Comparison of ENCODE assay signal across 1 cellular context in the genomic region with DNA sequence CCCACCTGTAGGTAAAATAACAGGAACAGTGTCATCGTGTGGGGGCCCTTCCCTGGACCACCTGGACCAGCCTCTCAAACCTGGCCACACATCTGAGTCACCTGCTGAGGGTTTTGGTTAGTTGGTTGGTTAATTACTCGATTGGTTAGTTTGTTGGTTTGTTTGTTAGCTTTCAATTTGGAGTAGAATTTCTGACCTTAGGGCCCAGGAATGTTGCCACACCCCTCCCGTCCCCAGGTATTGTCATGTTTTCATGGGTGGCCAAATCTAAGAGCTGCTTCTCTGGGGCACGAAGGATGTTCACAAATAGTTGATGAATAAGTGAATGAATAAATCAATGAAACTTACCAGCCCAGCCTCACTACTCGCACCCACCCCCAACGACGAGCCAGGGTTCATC.
TF ChIP-seq lines count a peak whose summit lies in the region.

No MANE protein-coding gene starts in this region.

TF ChIP-seq in GM23338, 12 proteins besides CTCF, POLR2A, EP300 and RAD21 (continued from another document):
- TF ChIP-seq, protein P1, sequence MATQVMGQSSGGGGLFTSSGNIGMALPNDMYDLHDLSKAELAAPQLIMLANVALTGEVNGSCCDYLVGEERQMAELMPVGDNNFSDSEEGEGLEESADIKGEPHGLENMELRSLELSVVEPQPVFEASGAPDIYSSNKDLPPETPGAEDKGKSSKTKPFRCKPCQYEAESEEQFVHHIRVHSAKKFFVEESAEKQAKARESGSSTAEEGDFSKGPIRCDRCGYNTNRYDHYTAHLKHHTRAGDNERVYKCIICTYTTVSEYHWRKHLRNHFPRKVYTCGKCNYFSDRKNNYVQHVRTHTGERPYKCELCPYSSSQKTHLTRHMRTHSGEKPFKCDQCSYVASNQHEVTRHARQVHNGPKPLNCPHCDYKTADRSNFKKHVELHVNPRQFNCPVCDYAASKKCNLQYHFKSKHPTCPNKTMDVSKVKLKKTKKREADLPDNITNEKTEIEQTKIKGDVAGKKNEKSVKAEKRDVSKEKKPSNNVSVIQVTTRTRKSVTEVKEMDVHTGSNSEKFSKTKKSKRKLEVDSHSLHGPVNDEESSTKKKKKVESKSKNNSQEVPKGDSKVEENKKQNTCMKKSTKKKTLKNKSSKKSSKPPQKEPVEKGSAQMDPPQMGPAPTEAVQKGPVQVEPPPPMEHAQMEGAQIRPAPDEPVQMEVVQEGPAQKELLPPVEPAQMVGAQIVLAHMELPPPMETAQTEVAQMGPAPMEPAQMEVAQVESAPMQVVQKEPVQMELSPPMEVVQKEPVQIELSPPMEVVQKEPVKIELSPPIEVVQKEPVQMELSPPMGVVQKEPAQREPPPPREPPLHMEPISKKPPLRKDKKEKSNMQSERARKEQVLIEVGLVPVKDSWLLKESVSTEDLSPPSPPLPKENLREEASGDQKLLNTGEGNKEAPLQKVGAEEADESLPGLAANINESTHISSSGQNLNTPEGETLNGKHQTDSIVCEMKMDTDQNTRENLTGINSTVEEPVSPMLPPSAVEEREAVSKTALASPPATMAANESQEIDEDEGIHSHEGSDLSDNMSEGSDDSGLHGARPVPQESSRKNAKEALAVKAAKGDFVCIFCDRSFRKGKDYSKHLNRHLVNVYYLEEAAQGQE (IDR thresholded peaks at IDR 0.05; ENCODE audit: unreplicated experiment), result no peak
- TF ChIP-seq EZH2phosphoT487 (IDR thresholded peaks at IDR 0.05; ENCODE audit: unreplicated experiment), result no peak
- TF ChIP-seq, protein P2, sequence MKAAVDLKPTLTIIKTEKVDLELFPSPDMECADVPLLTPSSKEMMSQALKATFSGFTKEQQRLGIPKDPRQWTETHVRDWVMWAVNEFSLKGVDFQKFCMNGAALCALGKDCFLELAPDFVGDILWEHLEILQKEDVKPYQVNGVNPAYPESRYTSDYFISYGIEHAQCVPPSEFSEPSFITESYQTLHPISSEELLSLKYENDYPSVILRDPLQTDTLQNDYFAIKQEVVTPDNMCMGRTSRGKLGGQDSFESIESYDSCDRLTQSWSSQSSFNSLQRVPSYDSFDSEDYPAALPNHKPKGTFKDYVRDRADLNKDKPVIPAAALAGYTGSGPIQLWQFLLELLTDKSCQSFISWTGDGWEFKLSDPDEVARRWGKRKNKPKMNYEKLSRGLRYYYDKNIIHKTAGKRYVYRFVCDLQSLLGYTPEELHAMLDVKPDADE (IDR thresholded peaks at IDR 0.05), result no peak
- TF ChIP-seq CREB1 (CRISPR knock-in tag; IDR thresholded peaks at IDR 0.05; ENCODE audit: low read depth), result no peak
- TF ChIP-seq POLR2AphosphoS5 (IDR thresholded peaks at IDR 0.05; ENCODE audit: low read depth), result no peak
- TF ChIP-seq, protein P3, sequence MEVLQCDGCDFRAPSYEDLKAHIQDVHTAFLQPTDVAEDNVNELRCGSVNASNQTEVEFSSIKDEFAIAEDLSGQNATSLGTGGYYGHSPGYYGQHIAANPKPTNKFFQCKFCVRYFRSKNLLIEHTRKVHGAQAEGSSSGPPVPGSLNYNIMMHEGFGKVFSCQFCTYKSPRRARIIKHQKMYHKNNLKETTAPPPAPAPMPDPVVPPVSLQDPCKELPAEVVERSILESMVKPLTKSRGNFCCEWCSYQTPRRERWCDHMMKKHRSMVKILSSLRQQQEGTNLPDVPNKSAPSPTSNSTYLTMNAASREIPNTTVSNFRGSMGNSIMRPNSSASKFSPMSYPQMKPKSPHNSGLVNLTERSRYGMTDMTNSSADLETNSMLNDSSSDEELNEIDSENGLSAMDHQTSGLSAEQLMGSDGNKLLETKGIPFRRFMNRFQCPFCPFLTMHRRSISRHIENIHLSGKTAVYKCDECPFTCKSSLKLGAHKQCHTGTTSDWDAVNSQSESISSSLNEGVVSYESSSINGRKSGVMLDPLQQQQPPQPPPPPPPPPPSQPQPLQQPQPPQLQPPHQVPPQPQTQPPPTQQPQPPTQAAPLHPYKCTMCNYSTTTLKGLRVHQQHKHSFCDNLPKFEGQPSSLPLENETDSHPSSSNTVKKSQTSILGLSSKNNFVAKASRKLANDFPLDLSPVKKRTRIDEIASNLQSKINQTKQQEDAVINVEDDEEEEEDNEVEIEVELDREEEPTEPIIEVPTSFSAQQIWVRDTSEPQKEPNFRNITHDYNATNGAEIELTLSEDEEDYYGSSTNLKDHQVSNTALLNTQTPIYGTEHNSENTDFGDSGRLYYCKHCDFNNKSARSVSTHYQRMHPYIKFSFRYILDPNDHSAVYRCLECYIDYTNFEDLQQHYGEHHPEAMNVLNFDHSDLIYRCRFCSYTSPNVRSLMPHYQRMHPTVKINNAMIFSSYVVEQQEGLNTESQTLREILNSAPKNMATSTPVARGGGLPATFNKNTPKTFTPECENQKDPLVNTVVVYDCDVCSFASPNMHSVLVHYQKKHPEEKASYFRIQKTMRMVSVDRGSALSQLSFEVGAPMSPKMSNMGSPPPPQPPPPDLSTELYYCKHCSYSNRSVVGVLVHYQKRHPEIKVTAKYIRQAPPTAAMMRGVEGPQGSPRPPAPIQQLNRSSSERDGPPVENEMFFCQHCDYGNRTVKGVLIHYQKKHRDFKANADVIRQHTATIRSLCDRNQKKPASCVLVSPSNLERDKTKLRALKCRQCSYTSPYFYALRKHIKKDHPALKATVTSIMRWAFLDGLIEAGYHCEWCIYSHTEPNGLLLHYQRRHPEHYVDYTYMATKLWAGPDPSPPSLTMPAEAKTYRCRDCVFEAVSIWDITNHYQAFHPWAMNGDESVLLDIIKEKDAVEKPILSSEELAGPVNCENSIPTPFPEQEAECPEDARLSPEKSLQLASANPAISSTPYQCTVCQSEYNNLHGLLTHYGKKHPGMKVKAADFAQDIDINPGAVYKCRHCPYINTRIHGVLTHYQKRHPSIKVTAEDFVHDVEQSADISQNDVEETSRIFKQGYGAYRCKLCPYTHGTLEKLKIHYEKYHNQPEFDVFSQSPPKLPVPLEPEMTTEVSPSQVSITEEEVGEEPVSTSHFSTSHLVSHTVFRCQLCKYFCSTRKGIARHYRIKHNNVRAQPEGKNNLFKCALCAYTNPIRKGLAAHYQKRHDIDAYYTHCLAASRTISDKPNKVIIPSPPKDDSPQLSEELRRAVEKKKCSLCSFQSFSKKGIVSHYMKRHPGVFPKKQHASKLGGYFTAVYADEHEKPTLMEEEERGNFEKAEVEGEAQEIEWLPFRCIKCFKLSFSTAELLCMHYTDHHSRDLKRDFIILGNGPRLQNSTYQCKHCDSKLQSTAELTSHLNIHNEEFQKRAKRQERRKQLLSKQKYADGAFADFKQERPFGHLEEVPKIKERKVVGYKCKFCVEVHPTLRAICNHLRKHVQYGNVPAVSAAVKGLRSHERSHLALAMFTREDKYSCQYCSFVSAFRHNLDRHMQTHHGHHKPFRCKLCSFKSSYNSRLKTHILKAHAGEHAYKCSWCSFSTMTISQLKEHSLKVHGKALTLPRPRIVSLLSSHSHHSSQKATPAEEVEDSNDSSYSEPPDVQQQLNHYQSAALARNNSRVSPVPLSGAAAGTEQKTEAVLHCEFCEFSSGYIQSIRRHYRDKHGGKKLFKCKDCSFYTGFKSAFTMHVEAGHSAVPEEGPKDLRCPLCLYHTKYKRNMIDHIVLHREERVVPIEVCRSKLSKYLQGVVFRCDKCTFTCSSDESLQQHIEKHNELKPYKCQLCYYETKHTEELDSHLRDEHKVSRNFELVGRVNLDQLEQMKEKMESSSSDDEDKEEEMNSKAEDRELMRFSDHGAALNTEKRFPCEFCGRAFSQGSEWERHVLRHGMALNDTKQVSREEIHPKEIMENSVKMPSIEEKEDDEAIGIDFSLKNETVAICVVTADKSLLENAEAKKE (CRISPR knock-in tag; IDR thresholded peaks at IDR 0.05), result no peak
- no peak for TF ChIP-seq JUNB (IDR thresholded peaks at IDR 0.05; ENCODE audit: unreplicated experiment)
- no peak for TF ChIP-seq ZNF331 (CRISPR knock-in tag; IDR thresholded peaks at IDR 0.05; ENCODE audit: low read depth)
- no peak for TF ChIP-seq STAT1 (IDR thresholded peaks at IDR 0.05; ENCODE audit: unreplicated experiment)
- TF ChIP-seq EZH2 (IDR thresholded peaks at IDR 0.05; ENCODE audit: low read depth, unreplicated experiment), result no peak
- no peak for TF ChIP-seq NANOG (IDR thresholded peaks at IDR 0.05; ENCODE audit: borderline replicate concordance)
